29 cellular contexts compared by ENCODE assay signal in the genomic region with DNA sequence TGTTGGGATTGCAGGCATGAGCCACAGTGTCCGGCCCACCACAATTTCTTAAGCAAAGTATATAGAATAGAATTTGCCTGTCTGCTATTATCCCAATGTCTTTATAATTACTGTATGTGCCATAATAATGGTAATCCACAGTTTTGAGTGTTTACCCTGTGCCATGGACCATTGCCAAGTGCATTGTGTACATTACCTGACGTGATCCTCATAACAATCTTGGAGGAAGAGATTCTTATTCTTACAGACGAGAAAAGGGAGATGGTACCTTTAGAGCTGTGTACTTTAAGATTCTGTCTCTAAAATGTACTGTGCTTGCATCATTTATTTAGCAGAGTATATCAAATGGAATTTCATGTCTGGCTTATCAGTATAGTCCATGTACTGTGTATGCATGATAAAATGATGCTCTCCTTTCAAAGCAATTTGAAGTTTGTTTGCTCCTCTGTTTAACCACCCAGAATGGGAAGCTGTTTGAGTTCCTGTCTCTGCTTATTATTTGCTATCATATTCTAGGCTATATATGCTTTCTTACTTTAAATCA.
DNase-seq lines count a peak whose midpoint lies in the region; ATAC-seq and TF ChIP-seq lines count a peak whose summit lies in the region.
"Had no signal": no experiment of that assay in that cellular context is flagged by ENCODE, and none has a peak within 500 bp of the region (broad histone marks: within the 10 kb centered on the region; RNA-seq: fewer than 3 reads in every experiment).

No MANE protein-coding gene starts in this region.

- H3K27me3 ChIP-seq in RWPE2 (ENCODE audit: insufficient read depth, poor library complexity, severe bottlenecking), result no peaks in the 10 kb centered on the region
- H3K27me3 ChIP-seq: ascending aorta; BLaER1 treated with 17β-estradiol and CSF1 and Interleukin-3, amounts not matched to agents 10 nM and 100 nM; heart left ventricle; left lung; ovary had no signal

- H3K9me3 ChIP-seq in RWPE2 (ENCODE audit: severe bottlenecking), result no peaks in the 10 kb centered on the region
- H3K9me3 ChIP-seq: ascending aorta; BLaER1 treated with 17β-estradiol and CSF1 and Interleukin-3, amounts not matched to agents 10 nM and 100 nM; heart left ventricle; left lung; ovary had no signal

- H3K36me3 ChIP-seq in RWPE2 (ENCODE audit: low read depth), result no peaks in the 10 kb centered on the region
- H3K36me3 ChIP-seq: ascending aorta, heart left ventricle, left lung, ovary had no signal

- peak; percentile 12; the same call in 1 of the 3 replicates for ATAC-seq in RWPE2 (ENCODE audit: low read depth)
- ATAC-seq: activated CD8-positive, alpha-beta memory T cell treated with anti-CD3 and anti-CD28 coated beads, Interleukin-2, amount 10 ng/mL, durations not matched to agents 7 days and 5 days; heart left ventricle; HepG2; left lung; natural killer cell had no signal

- H3K4me1 Mint-ChIP-seq in nephron, result peaks cover 22% of the 10 kb centered on the region
- H3K4me1 Mint-ChIP-seq: activated CD8-positive, alpha-beta memory T cell treated with anti-CD3 and anti-CD28 coated beads, Interleukin-2, amount 10 ng/mL, durations not matched to agents 7 days and 5 days; activated naive CD4-positive, alpha-beta T cell treated with anti-CD3 and anti-CD28 coated beads, Interleukin-2, amount 50 U/mL, for 24 hours; natural killer cell had no signal

- H3K27ac ChIP-seq in RWPE2 (ENCODE audit: poor library complexity, severe bottlenecking), result peak overlapping the region; percentile 33
- H3K27ac ChIP-seq: BLaER1 treated with 17β-estradiol and CSF1 and Interleukin-3, amounts not matched to agents 10 nM and 100 nM; heart left ventricle; HL-60; left lung; ovary had no signal

- no peak overlapping the region for H3K4me3 ChIP-seq in RWPE2 (ENCODE audit: severe bottlenecking)
- H3K4me3 ChIP-seq: ascending aorta; BLaER1 treated with 17β-estradiol and CSF1 and Interleukin-3, amounts not matched to agents 10 nM and 100 nM; heart left ventricle; left lung; ovary had no signal

- H3K9me3 Mint-ChIP-seq in nephron, result no peaks in the 10 kb centered on the region
- H3K9me3 Mint-ChIP-seq: activated naive CD4-positive, alpha-beta T cell treated with anti-CD3 and anti-CD28 coated beads, Interleukin-2, amount 50 U/mL, for 24 hours; activated T-helper 1 cell treated with anti-CD3 and anti-CD28 coated beads, Interleukin-12 subunit alpha, Interleukin-12 subunit beta, Interleukin-2, Interleukin-4 antibody, amounts not matched to agents 30 ng/mL and 10 ng/mL and 1 ng/mL, durations not matched to agents 14 hours and 24 hours and 36 hours; natural killer cell had no signal

- TF ChIP-seq CTCF in RWPE2 (IDR thresholded peaks at IDR 0.05; ENCODE audit: poor library complexity, severe bottlenecking) (no peak), nephron (IDR thresholded peaks at IDR 0.05; ENCODE audit: unreplicated experiment in 3 of 3) (no peak)

- no peaks in the 10 kb centered on the region for H3K27me3 Mint-ChIP-seq in nephron (ENCODE audit: low read depth)
- H3K27me3 Mint-ChIP-seq: activated CD8-positive, alpha-beta memory T cell treated with anti-CD3 and anti-CD28 coated beads, Interleukin-2, amount 10 ng/mL, durations not matched to agents 7 days and 5 days; activated naive CD4-positive, alpha-beta T cell treated with anti-CD3 and anti-CD28 coated beads, Interleukin-2, amount 50 U/mL, for 24 hours had no signal

- peak overlapping the region in 2 of 3 experiments; percentile 51 to 64 for H3K27ac Mint-ChIP-seq in nephron
- H3K27ac Mint-ChIP-seq: activated CD8-positive, alpha-beta memory T cell treated with anti-CD3 and anti-CD28 coated beads, Interleukin-2, amount 10 ng/mL, durations not matched to agents 7 days and 5 days; activated naive CD4-positive, alpha-beta T cell treated with anti-CD3 and anti-CD28 coated beads, Interleukin-2, amount 50 U/mL, for 24 hours; activated T-helper 1 cell treated with anti-CD3 and anti-CD28 coated beads, Interleukin-12 subunit alpha, Interleukin-12 subunit beta, Interleukin-2, Interleukin-4 antibody, amounts not matched to agents 30 ng/mL and 10 ng/mL and 1 ng/mL, durations not matched to agents 14 hours and 24 hours and 36 hours; natural killer cell had no signal

- H3K36me3 Mint-ChIP-seq in nephron (ENCODE audit: low read depth), result no peaks in the 10 kb centered on the region
- H3K36me3 Mint-ChIP-seq: activated CD8-positive, alpha-beta memory T cell treated with anti-CD3 and anti-CD28 coated beads, Interleukin-2, amount 10 ng/mL, durations not matched to agents 7 days and 5 days; activated naive CD4-positive, alpha-beta T cell treated with anti-CD3 and anti-CD28 coated beads, Interleukin-2, amount 50 U/mL, for 24 hours; natural killer cell had no signal

- peaks cover 16% of the 10 kb centered on the region for H3K4me1 ChIP-seq in RWPE2 (ENCODE audit: insufficient read depth, poor library complexity, severe bottlenecking)
- H3K4me1 ChIP-seq: BLaER1 treated with 17β-estradiol and CSF1 and Interleukin-3, amounts not matched to agents 10 nM and 100 nM; left lung had no signal

- H3K4me3 Mint-ChIP-seq in nephron, result no peak overlapping the region
- H3K4me3 Mint-ChIP-seq: activated CD8-positive, alpha-beta memory T cell treated with anti-CD3 and anti-CD28 coated beads, Interleukin-2, amount 10 ng/mL, durations not matched to agents 7 days and 5 days; activated naive CD4-positive, alpha-beta T cell treated with anti-CD3 and anti-CD28 coated beads, Interleukin-2, amount 50 U/mL, for 24 hours; activated T-helper 1 cell treated with anti-CD3 and anti-CD28 coated beads, Interleukin-12 subunit alpha, Interleukin-12 subunit beta, Interleukin-2, Interleukin-4 antibody, amounts not matched to agents 30 ng/mL and 10 ng/mL and 1 ng/mL, durations not matched to agents 14 hours and 24 hours and 36 hours; natural killer cell had no signal

- peak; percentile 56 for DNase-seq in NCI-H1436 (lab: John Stamatoyannopoulos, UW)
- no peak for DNase-seq in NCI-H1436 treated with DMSO at 0.1 percent for 48 hours (lab: John Stamatoyannopoulos, UW)
- DNase-seq in NCI-H2081 treated with DMSO at 0.1 percent for 48 hours (lab: John Stamatoyannopoulos, UW), result peak; percentile 5
- no peak for DNase-seq in RWPE2 (ENCODE audit: low spot score)
- DNase-seq in iPS-NIHi11 (ENCODE audit: low spot score), result no peak
- DNase-seq in T-helper 2 cell, result no peak
- no peak for DNase-seq in NAMALWA (ENCODE audit: low spot score)
- DNase-seq: activated CD4-positive, alpha-beta T cell treated with anti-CD3 and anti-CD28 coated beads for 4 hours; activated CD8-positive, alpha-beta memory T cell treated with anti-CD3 and anti-CD28 coated beads, Interleukin-2, amount 10 ng/mL, durations not matched to agents 7 days and 5 days; central memory CD4-positive, alpha-beta T cell; DMS 273 treated with DMSO at 0.1 percent for 48 hours; H7; heart left ventricle; left lung; natural killer cell; NCI-H187; NCI-H524 treated with DMSO at 0.1 percent for 48 hours; ovary; SHP77 treated with DMSO at 0.1 percent for 48 hours; stimulated activated CD4-positive, alpha-beta T cell treated with anti-CD3 and anti-CD28 coated beads, Interleukin-4, amount 100 ng/mL, for 1 hour; stimulated activated naive CD4-positive, alpha-beta T cell; SW 1271 had no signal

Comparison
In these comparisons a context has a peak if more than half of its experiments do, and no peak if none do; other contexts are left out.
1. DNase-seq: peak in NCI-H1436 (single experiment) and NCI-H2081 treated with DMSO at 0.1 percent for 48 hours (single experiment); none in NCI-H1436 treated with DMSO at 0.1 percent for 48 hours (single experiment), RWPE2 (single experiment), iPS-NIHi11 (single experiment), T-helper 2 cell (0 of 5) and NAMALWA (single experiment).